9 cellular contexts compared by ENCODE assay signal in the genomic region with DNA sequence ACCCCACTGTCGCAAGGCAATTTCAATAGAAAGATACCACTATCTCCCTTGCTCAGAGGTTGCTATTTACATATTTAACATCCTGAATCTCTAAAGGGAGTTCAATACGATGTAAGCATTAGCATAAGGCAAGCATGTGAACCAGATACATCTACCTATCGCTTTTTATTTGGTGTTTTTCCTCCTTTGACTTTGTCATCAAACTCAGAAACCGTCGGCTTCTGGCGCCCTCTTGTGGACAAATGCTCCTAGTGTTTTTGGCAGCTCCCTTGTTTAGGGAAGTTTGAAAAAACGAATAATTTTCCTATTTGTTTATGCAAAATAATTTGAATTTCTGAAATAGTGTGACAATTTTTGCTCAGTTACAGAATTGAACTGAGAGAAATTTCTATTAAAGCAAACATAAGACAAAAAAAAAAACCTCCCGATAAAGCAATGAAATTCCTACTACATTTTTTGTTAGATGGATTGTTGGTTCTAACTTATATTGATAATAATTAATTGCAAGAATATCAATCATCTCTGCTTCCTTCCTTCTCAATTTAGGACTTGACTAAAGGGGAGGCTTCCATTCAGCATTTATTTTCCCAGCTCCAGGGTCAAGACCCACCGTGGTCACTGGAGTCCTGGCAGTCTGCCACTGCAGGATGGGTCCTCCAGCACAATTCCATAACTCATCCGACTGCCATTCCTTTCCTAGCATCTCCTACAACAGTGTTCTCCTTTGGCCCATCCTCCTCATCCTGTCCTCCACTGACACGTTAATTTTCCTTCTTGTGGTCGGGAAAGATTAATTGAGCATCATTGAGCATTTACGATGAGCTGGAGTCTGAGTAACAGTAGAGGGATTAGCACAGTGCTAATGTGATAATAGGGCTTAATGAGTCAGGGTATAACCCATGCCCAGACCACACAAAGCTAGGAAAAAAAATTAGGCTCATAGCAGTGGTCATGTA.
A peak's percentile ranks its signal among the peaks of the same experiment; 100 is the strongest.
DNase-seq lines count a peak whose midpoint lies in the region; ATAC-seq lines count a peak whose summit lies in the region.
"Had no signal": no experiment of that assay in that cellular context is flagged by ENCODE, and none has a peak within 500 bp of the region (broad histone marks: within the 10 kb centered on the region; RNA-seq: fewer than 3 reads in every experiment).

No MANE protein-coding gene starts in this region.

- peaks cover 4 to 22% (median 4%) of the 10 kb centered on the region in 4 donors for H3K4me1 Mint-ChIP-seq in CD4-positive, CD25-positive, alpha-beta regulatory T cell

- peaks cover 6% of the 10 kb centered on the region for H3K27me3 ChIP-seq in CD4-positive, CD25-positive, alpha-beta regulatory T cell (ENCODE audit: control insufficient read depth, insufficient read depth, low read length)
- no peaks in the 10 kb centered on the region for H3K27me3 ChIP-seq in NT2/D1 (ENCODE audit: insufficient read depth, insufficient read length)

- H3K4me3 ChIP-seq in CD4-positive, CD25-positive, alpha-beta regulatory T cell (ENCODE audit: low read depth, low read length): peak overlapping the region; percentile 62
- no peak overlapping the region for H3K4me3 ChIP-seq in NT2/D1 (ENCODE audit: insufficient read length, low read depth)

- H3K4me1 ChIP-seq in CD4-positive, CD25-positive, alpha-beta regulatory T cell (ENCODE audit: control insufficient read depth, insufficient read depth, low read length, poor library complexity, severe bottlenecking): peaks cover 7% of the 10 kb centered on the region
- H3K4me1 ChIP-seq in NT2/D1 (ENCODE audit: insufficient read depth, insufficient read length): no peaks in the 10 kb centered on the region

- H3K9me3 Mint-ChIP-seq in CD4-positive, CD25-positive, alpha-beta regulatory T cell: no peaks in the 10 kb centered on the region

- peaks cover 24% of the 10 kb centered on the region for H3K27me3 Mint-ChIP-seq in CD4-positive, CD25-positive, alpha-beta regulatory T cell

- H3K9me3 ChIP-seq in CD4-positive, CD25-positive, alpha-beta regulatory T cell (ENCODE audit: control insufficient read depth in 2 of 2, low read length in 2 of 2): no peaks in the 10 kb centered on the region
- H3K9me3 ChIP-seq in NT2/D1 (ENCODE audit: insufficient read depth, low read length): no peaks in the 10 kb centered on the region

- no peak overlapping the region for H3K27ac ChIP-seq in CD4-positive, CD25-positive, alpha-beta regulatory T cell (ENCODE audit: insufficient read depth, low read length, poor library complexity, severe bottlenecking)

- peak overlapping the region in 1 of 3 donors; percentile 27 for H3K27ac Mint-ChIP-seq in CD4-positive, CD25-positive, alpha-beta regulatory T cell
- H3K27ac Mint-ChIP-seq: activated naive CD8-positive, alpha-beta T cell had no signal

- peak; percentile 74 to 85 (median 84) for DNase-seq in CD4-positive, CD25-positive, alpha-beta regulatory T cell
- DNase-seq in HK-2 (ENCODE audit: unreplicated experiment) (peak; percentile 56), NT2/D1 (ENCODE audit: low read depth, low spot score) (peak; percentile 39), epidermal melanocyte (ENCODE audit: insufficient read length, low spot score) (peak; percentile 50), myocyte (ENCODE audit: low read depth) (peak; percentile 78)
- DNase-seq in activated CD8-positive, alpha-beta memory T cell treated with anti-CD3 and anti-CD28 coated beads, Interleukin-2, amount 50 U/mL, for 1 hour (ENCODE audit: extremely low read depth): peak; percentile 69
- DNase-seq in stimulated activated CD8-positive, alpha-beta memory T cell treated with anti-CD3 and anti-CD28 coated beads, Interleukin-7, amount 100 ng/mL, for 1 hour (ENCODE audit: low read depth in 2 of 2): peak; percentile 70 to 86

- H3K4me3 Mint-ChIP-seq in CD4-positive, CD25-positive, alpha-beta regulatory T cell: peak overlapping the region in 1 of 4 donors; percentile 11
- H3K4me3 Mint-ChIP-seq: activated naive CD8-positive, alpha-beta T cell had no signal

- ATAC-seq in CD4-positive, CD25-positive, alpha-beta regulatory T cell (ENCODE audit: low read depth in 2 of 2): peak; percentile 72 to 74
- ATAC-seq in GM19351 (IDR thresholded peaks at IDR 0.05; ENCODE audit: unreplicated experiment): peak; percentile 53

- H3K36me3 ChIP-seq in CD4-positive, CD25-positive, alpha-beta regulatory T cell (ENCODE audit: control insufficient read depth, insufficient read depth, low read length): no peaks in the 10 kb centered on the region
- H3K36me3 ChIP-seq in NT2/D1 (ENCODE audit: insufficient read depth, insufficient read length, low read length): no peaks in the 10 kb centered on the region

- no peak overlapping the region for H3K9ac ChIP-seq in NT2/D1 (ENCODE audit: insufficient read length, low read depth)

- no peaks in the 10 kb centered on the region for H3K36me3 Mint-ChIP-seq in CD4-positive, CD25-positive, alpha-beta regulatory T cell
- H3K36me3 Mint-ChIP-seq: activated naive CD8-positive, alpha-beta T cell had no signal
